8 cellular contexts compared by ENCODE assay signal in the genomic region with DNA sequence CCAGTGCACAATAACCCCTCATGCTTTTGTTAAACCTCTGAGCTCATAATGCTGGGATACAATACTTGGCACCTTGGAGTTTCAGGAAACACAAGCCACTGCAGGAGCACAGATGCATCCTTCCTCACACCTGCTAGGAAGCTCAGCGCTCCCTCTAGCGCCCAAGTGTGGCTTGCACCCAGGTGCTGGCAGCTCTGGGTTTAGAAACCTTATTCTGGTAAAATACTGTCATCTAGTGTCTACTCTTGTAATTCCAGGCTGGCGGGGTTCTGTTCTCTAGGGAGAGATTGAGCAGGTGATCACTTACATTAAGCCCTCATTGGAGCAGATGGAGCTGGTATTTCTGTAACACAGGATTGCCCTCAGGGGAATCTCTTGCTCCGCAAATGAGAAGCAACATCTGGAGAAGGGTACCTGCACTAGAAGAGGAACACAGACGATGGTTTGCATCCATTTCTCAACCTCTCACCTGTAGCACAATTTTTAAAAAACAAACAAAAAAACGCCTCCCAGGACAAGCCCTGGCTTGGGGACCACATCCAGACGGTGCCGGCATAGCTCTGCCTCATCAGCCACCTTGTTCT. TPM values are rescaled to one million over a fixed set of nuclear protein-coding genes. Genes with fewer than 3 reads are reported as not detected.
A peak's percentile ranks its signal among the peaks of the same experiment; 100 is the strongest.
DNase-seq lines count a peak whose midpoint lies in the region; ATAC-seq and TF ChIP-seq lines count a peak whose summit lies in the region.

No MANE protein-coding gene starts in this region.

- 22% methylated on average over 8 of the region's 8 CpGs for WGBS in right cardiac atrium

- no peaks in the 10 kb centered on the region for H3K27me3 ChIP-seq in ascending aorta
- H3K27me3 ChIP-seq in right cardiac atrium (ENCODE audit: control insufficient read depth, insufficient read depth) = no peaks in the 10 kb centered on the region

- peak; percentile 98 for TF ChIP-seq CTCF in ascending aorta (IDR thresholded peaks at IDR 0.05)
- TF ChIP-seq CTCF in retinal pigment epithelial cell (conservative IDR thresholded peaks at IDR 0.05; ENCODE audit: low read depth, low read length) = peak; percentile 100

- H3K4me1 ChIP-seq in ascending aorta = no peaks in the 10 kb centered on the region
- no peaks in the 10 kb centered on the region for H3K4me1 ChIP-seq in right cardiac atrium (ENCODE audit: control insufficient read depth, insufficient read depth, low read length)

- H3K27ac ChIP-seq in ascending aorta (no peak overlapping the region), right cardiac atrium (ENCODE audit: low read length) (no peak overlapping the region)

- DNase-seq in COR-L47 (lab: John Stamatoyannopoulos, UW) (peak; percentile 78), GOT3 (lab: John Stamatoyannopoulos, UW) (peak; percentile 60), NCI-H1436 (lab: John Stamatoyannopoulos, UW) (peak; percentile 88), SW 1271 (lab: John Stamatoyannopoulos, UW) (peak; percentile 33 to 86), ascending aorta (ENCODE audit: low spot score in 2 of 2) (peak; percentile 45 to 92), right cardiac atrium (peak; percentile 88 to 96 (median 95)), retinal pigment epithelial cell (ENCODE audit: low read depth) (peak; percentile 66)

- intact Hi-C loops in ascending aorta (cut with DNase I) = loop anchor here (1.0 to 2.0 kb wide), 3 partner anchors 47 to 161 kb away; no protein-coding TSS in a partner anchor
- intact Hi-C loops in right cardiac atrium (cut with DNase I) = loop anchor here (1.0 to 10.0 kb wide), 5 partner anchors 55 to 163 kb away; no protein-coding TSS in a partner anchor

- H3K9me3 ChIP-seq in ascending aorta = no peaks in the 10 kb centered on the region
- no peaks in the 10 kb centered on the region for H3K9me3 ChIP-seq in right cardiac atrium (ENCODE audit: control insufficient read depth, low read length)

- H3K4me3 ChIP-seq in ascending aorta = no peak overlapping the region
- no peak overlapping the region for H3K4me3 ChIP-seq in right cardiac atrium (ENCODE audit: low read length)
- no peak overlapping the region for H3K4me3 ChIP-seq in retinal pigment epithelial cell (ENCODE audit: low read length)

- ATAC-seq in right cardiac atrium = peak; percentile 86 to 88
- no peak for ATAC-seq in GM18868 (IDR thresholded peaks at IDR 0.05; ENCODE audit: unreplicated experiment)

- H3K36me3 ChIP-seq in ascending aorta = no peaks in the 10 kb centered on the region

RNA-seq across cellular contexts. Expression of a gene that starts 1.5 kb away (rescaled TPM):
- total RNA-seq in ascending aorta = not detected
- not detected for total RNA-seq in right cardiac atrium
- polyA plus RNA-seq in right cardiac atrium = not detected

RNA-seq across cellular contexts. Expression of a gene that starts 5.3 kb away (rescaled TPM):
- total RNA-seq in ascending aorta (not detected), right cardiac atrium (1 to 10 TPM in 2 of 4 donors, under 1 TPM in 2; 0.40 to 4.3 (median 0.84) TPM)
- 2.0 TPM for polyA plus RNA-seq in right cardiac atrium

RNA-seq across cellular contexts. Expression of a gene that starts 42.3 kb away (rescaled TPM):
- total RNA-seq in ascending aorta (not detected), right cardiac atrium (under 1 TPM in 3 of 4 donors, not detected in 1; 0.17 to 0.84 (median 0.24) TPM)
- polyA plus RNA-seq in right cardiac atrium = 0.34 TPM
